8 cellular contexts compared by ENCODE assay signal in the genomic region with DNA sequence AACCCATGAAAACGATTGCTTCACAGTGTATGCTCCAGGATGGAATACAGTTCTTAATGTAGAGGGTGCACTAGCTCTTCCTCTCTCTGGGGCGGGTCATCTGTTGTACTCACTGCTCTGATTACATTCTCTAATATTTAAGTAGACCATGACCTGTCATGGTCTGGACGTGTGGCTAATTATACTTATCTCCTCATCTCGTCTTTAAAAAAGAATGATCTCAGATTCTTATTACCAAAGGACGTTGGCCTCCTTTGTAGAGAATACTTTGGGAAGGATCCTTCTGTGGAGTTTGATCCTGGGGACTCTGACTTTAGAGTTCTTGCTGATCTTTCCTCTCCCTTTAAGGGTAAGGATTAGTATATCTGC. TPM values are rescaled to one million over a fixed set of nuclear protein-coding genes. Genes with fewer than 3 reads are reported as not detected.
A peak's percentile ranks its signal among the peaks of the same experiment; 100 is the strongest.
DNase-seq lines count a peak whose midpoint lies in the region; ATAC-seq, FAIRE-seq and TF ChIP-seq lines count a peak whose summit lies in the region.
"Had no signal": no experiment of that assay in that cellular context is flagged by ENCODE, and none has a peak within 500 bp of the region (broad histone marks: within the 10 kb centered on the region; RNA-seq: fewer than 3 reads in every experiment).

No MANE protein-coding gene starts in this region.

- H3K4me3 ChIP-seq in kidney (ENCODE audit: low read length in 2 of 2) (peak overlapping the region in 1 of 2 donors; percentile 12), spleen (no peak overlapping the region)

- no peak for TF ChIP-seq CTCF in kidney (IDR thresholded peaks at IDR 0.05; ENCODE audit: borderline replicate concordance, extremely low read depth, insufficient read depth)
- no peak for TF ChIP-seq CTCF in spleen (IDR thresholded peaks at IDR 0.05 in 8 of 11, conservative IDR thresholded peaks at IDR 0.05 in 3 of 11)

- WGBS in spleen, 5 donors, result 53 to 74% (median 59%) methylated on average over 5 of the region's 5 CpGs

- H3K36me3 ChIP-seq in kidney (ENCODE audit: control insufficient read depth in 1 of 2, insufficient read depth in 2 of 2, low read length in 2 of 2) (no peaks in the 10 kb centered on the region), spleen (no peaks in the 10 kb centered on the region)

- H3K9me3 ChIP-seq in kidney (ENCODE audit: control insufficient read depth in 1 of 2, low read length in 2 of 2) (no peaks in the 10 kb centered on the region), spleen (no peaks in the 10 kb centered on the region)

- H3K27me3 ChIP-seq in spleen (replicated peaks in 1 of 7), result no peaks in the 10 kb centered on the region

- peaks cover 12 to 17% of the 10 kb centered on the region in 2 donors for H3K4me1 ChIP-seq in kidney (ENCODE audit: control insufficient read depth in 1 of 2, insufficient read depth in 1 of 2, low read depth in 1 of 2, low read length in 2 of 2)
- H3K4me1 ChIP-seq in spleen, result peaks cover 6 to 96% (median 64%) of the 10 kb centered on the region in 6 donors

- ATAC-seq in HG03457 (IDR thresholded peaks at IDR 0.05; ENCODE audit: unreplicated experiment), result no peak

- TF ChIP-seq POLR2A in spleen (IDR thresholded peaks at IDR 0.05), result no peak

- FAIRE-seq in kidney (lab: Jason Lieb, UNC), result no peak
- FAIRE-seq: TTC549 had no signal

- peak overlapping the region; percentile 50 for H3K27ac ChIP-seq in angular gyrus (ENCODE audit: low read depth, low read length)
- H3K27ac ChIP-seq in kidney (ENCODE audit: low read depth in 2 of 2, low read length in 2 of 2), result peak overlapping the region; percentile 63 to 84
- peak overlapping the region in 5 of 8 donors; percentile 27 to 60 (median 31) for H3K27ac ChIP-seq in spleen

- intact Hi-C loops in kidney (cut with DNase I) (no loop called here), spleen (cut with DNase I; ENCODE audit: low total_unique reads) (no loop called here)

- peak overlapping the region in 1 of 2 donors; percentile 54 for H3K9ac ChIP-seq in kidney (ENCODE audit: low read length in 2 of 2)

- DNase-seq in HT-29 (ENCODE audit: low spot score), result peak; percentile 29
- DNase-seq in kidney, result no peak
- no peak for DNase-seq in spleen
- DNase-seq in mesenteric fat pad (ENCODE audit: low spot score), result no peak
- no peak for DNase-seq in NCI-H1105 (lab: John Stamatoyannopoulos, UW)

RNA-seq across cellular contexts. Expression of gene TRAK1, which starts 48.4 kb away (rescaled TPM):
- total RNA-seq in HT-29 (2014; rRNA removed; shearing (Covaris generic)), result 186 and 190 TPM in 2 replicates
- total RNA-seq in kidney (41.0 TPM), spleen (10 to 100 TPM; 43.5 to 60.0 (median 49.0) TPM), mesenteric fat pad (38.3 TPM)
- polyA plus RNA-seq in kidney (ENCODE audit: insufficient read depth, low read depth, low replicate concordance) (16.2 TPM), spleen (10 to 100 TPM; 15.4 to 20.0 (median 17.1) TPM)
